In the genomic region with DNA sequence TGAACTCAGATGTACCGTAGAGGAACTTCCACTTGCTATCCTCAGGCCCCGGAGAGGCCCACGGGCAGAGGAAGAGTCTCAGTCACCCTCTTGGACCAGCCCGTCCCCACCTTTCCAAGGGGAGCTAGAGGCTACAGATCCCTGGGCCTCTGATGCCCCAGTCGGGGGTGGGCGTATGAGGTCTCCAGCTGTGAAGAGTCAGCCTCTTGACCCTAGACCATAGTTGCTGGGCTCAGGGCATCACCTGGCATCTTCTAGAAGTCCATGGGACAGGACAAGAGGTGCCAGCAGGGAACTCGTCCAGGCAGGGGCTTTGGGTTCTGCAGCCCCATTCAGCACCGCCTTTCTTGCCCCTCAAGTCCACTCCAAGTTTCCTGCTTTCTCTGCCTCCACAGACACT, we compare ENCODE assay signal across 21 cellular contexts. TPM values are rescaled to one million over a fixed set of nuclear protein-coding genes. Genes with fewer than 3 reads are reported as not detected.
"Had no signal": no experiment of that assay in that cellular context is flagged by ENCODE, and none has a peak within 500 bp of the region (broad histone marks: within the 10 kb centered on the region; RNA-seq: fewer than 3 reads in every experiment).

No MANE protein-coding gene starts in this region.

- H3K9me3 ChIP-seq: adrenal gland, gastroesophageal sphincter, heart right ventricle, right lobe of liver, thoracic aorta, upper lobe of left lung had no signal

- H3K36me3 ChIP-seq: adrenal gland, esophagus muscularis mucosa, gastroesophageal sphincter, right lobe of liver, thoracic aorta had no signal

- H3K27me3 ChIP-seq: adrenal gland, esophagus muscularis mucosa, gastroesophageal sphincter, heart right ventricle, right lobe of liver, upper lobe of left lung had no signal

- ATAC-seq: gastroesophageal sphincter; heart right ventricle; left ventricle myocardium superior; stimulated activated memory B cell treated with anti-CD40 and anti-IgM and Interleukin-4, amounts not matched to agents 10 μg/mL and 1 μg/mL and 100 μg/mL, for 72 hours; T-cell had no signal

- H3K27ac ChIP-seq: adrenal gland, esophagus muscularis mucosa, gastroesophageal sphincter, heart right ventricle, parathyroid adenoma, right lobe of liver, thoracic aorta, upper lobe of left lung had no signal

- H3K27me3 Mint-ChIP-seq: activated B cell treated with CpG ODN at 0.5 μM for 24 hours; activated naive CD4-positive, alpha-beta T cell treated with anti-CD3 and anti-CD28 coated beads, Interleukin-2, amount 10 ng/mL, durations not matched to agents 7 days and 5 days; dendritic cell treated with granulocyte-macrophage colony-stimulating factor and Interleukin-4, amounts not matched to agents 40 ng/mL and 50 ng/mL, for 4 days; stimulated activated memory B cell treated with anti-CD40 and anti-IgM and Interleukin-4, amounts not matched to agents 10 μg/mL and 1 μg/mL and 100 μg/mL, for 72 hours; T-cell had no signal

- H3K9me3 Mint-ChIP-seq: activated B cell treated with CpG ODN at 0.5 μM for 24 hours; activated naive CD4-positive, alpha-beta T cell treated with anti-CD3 and anti-CD28 coated beads, Interleukin-2, amount 10 ng/mL, durations not matched to agents 7 days and 5 days; dendritic cell treated with granulocyte-macrophage colony-stimulating factor and Interleukin-4, amounts not matched to agents 40 ng/mL and 50 ng/mL, for 4 days; stimulated activated memory B cell treated with anti-CD40 and anti-IgM and Interleukin-4, amounts not matched to agents 10 μg/mL and 1 μg/mL and 100 μg/mL, for 72 hours; T-cell had no signal

- H3K27ac Mint-ChIP-seq: activated B cell treated with CpG ODN at 0.5 μM for 24 hours; activated naive CD4-positive, alpha-beta T cell treated with anti-CD3 and anti-CD28 coated beads, Interleukin-2, amount 10 ng/mL, durations not matched to agents 7 days and 5 days; dendritic cell treated with granulocyte-macrophage colony-stimulating factor and Interleukin-4, amounts not matched to agents 40 ng/mL and 50 ng/mL, for 4 days; stimulated activated memory B cell treated with anti-CD40 and anti-IgM and Interleukin-4, amounts not matched to agents 10 μg/mL and 1 μg/mL and 100 μg/mL, for 72 hours; T-cell had no signal

- H3K4me3 ChIP-seq: adrenal gland, esophagus muscularis mucosa, gastroesophageal sphincter, heart right ventricle, right lobe of liver, thoracic aorta, upper lobe of left lung had no signal

- H3K4me3 Mint-ChIP-seq: activated B cell treated with CpG ODN at 0.5 μM for 24 hours; activated naive CD4-positive, alpha-beta T cell treated with anti-CD3 and anti-CD28 coated beads, Interleukin-2, amount 10 ng/mL, durations not matched to agents 7 days and 5 days; dendritic cell treated with granulocyte-macrophage colony-stimulating factor and Interleukin-4, amounts not matched to agents 40 ng/mL and 50 ng/mL, for 4 days; stimulated activated memory B cell treated with anti-CD40 and anti-IgM and Interleukin-4, amounts not matched to agents 10 μg/mL and 1 μg/mL and 100 μg/mL, for 72 hours; T-cell had no signal

- DNase-seq: activated B cell treated with CpG ODN at 0.5 μM for 24 hours; activated CD4-positive, alpha-beta T cell treated with anti-CD3 and anti-CD28 coated beads for 4 hours; activated naive CD4-positive, alpha-beta T cell treated with anti-CD3 and anti-CD28 coated beads, Interleukin-2, amount 10 ng/mL, durations not matched to agents 7 days and 5 days; adrenal gland; effector CD8-positive, alpha-beta T cell; heart right ventricle; left ventricle myocardium superior; right lobe of liver; stimulated activated CD4-positive, alpha-beta T cell treated with anti-CD3 and anti-CD28 coated beads, Interleukin-4, amount 100 ng/mL, for 4 hours; T-cell; T-helper 9 cell had no signal

- FAIRE-seq: bronchial epithelial cell, endothelial cell of umbilical vein had no signal

- H3K4me1 ChIP-seq: adrenal gland, esophagus muscularis mucosa, gastroesophageal sphincter, heart right ventricle, parathyroid adenoma, right lobe of liver, upper lobe of left lung had no signal

RNA-seq across cellular contexts. Expression of gene SASH3, which starts 11.6 kb away (rescaled TPM):
- total RNA-seq: bronchial epithelial cell, endothelial cell of umbilical vein, myocyte had no signal
- polyA plus RNA-seq: endothelial cell of umbilical vein had no signal

RNA-seq across cellular contexts. Expression of gene XPNPEP2, which starts 52.6 kb away (rescaled TPM):
- total RNA-seq: bronchial epithelial cell, endothelial cell of umbilical vein, myocyte had no signal
